19 cellular contexts compared by ENCODE assay signal in the genomic region with DNA sequence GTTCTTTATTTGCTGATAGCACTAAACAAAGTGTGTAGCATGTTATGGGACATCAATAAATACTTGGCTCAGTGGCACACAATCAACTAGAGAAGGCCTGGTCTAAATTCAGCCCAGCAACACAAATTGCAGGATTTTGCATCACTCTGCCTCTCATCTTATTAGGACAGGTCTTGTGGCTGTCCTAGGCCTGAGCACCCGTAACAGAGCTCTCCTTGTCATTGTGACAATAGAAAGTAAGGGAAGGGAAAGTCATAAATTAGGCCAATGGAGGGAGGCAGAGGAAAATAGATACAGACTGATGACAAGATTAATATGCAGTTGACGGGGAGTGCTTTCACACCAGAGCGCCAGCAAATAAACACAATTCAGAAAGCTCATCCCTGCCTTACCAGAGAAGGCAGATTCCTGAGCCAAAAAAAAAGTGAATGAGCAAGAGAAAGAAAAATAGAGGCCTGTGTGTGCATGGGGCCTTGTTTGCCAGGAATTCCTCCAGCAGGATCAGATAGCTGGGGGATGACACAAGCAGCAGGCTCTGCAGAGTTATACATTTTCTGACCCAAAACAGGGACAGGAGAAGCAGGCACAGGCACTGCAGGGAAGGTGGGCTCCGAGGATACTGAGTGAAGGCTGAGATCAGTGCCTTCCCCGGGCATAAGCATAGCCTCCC.
DNase-seq lines count a peak whose midpoint lies in the region; ATAC-seq, FAIRE-seq and TF ChIP-seq lines count a peak whose summit lies in the region.
"Had no signal": no experiment of that assay in that cellular context is flagged by ENCODE, and none has a peak within 500 bp of the region (broad histone marks: within the 10 kb centered on the region; RNA-seq: fewer than 3 reads in every experiment).

No MANE protein-coding gene starts in this region.

- FAIRE-seq in urothelium cell line (lab: Jason Lieb, UNC): no peak

- ATAC-seq in stimulated activated memory B cell treated with anti-CD40 and anti-IgM and Interleukin-4, amounts not matched to agents 10 μg/mL and 1 μg/mL and 100 μg/mL, for 72 hours: no peak
- no peak for ATAC-seq in heart left ventricle
- no peak for ATAC-seq in esophagus mucosa
- ATAC-seq: body of pancreas had no signal

- DNase-seq in CD8-positive, alpha-beta memory T cell: no peak
- DNase-seq in SJCRH30 (peak; percentile 50 to 70), kidney glomerular epithelial cell (lab: John Stamatoyannopoulos, UW) (peak; percentile 27), pons (ENCODE audit: low spot score) (peak; percentile 40), heart left ventricle (no peak), urothelium cell line (ENCODE audit: low spot score) (no peak)
- DNase-seq: activated CD4-positive, alpha-beta T cell treated with anti-CD3 and anti-CD28 coated beads, Interleukin-2, amount 50 U/mL, for 1 hour; activated naive CD4-positive, alpha-beta T cell treated with anti-CD3 and anti-CD28 coated beads for 36 hours; body of pancreas; GOT3; NCI-H2171; NCI-H82; Peyer's patch; SW 1271 had no signal

- no peak for TF ChIP-seq POLR2A in heart left ventricle (IDR thresholded peaks at IDR 0.05)

- no peaks in the 10 kb centered on the region for H3K27me3 ChIP-seq in CD8-positive, alpha-beta memory T cell (ENCODE audit: insufficient read depth, low read length, poor library complexity, severe bottlenecking)
- H3K27me3 ChIP-seq in SJCRH30 (no peaks in the 10 kb centered on the region), heart left ventricle (no peaks in the 10 kb centered on the region)
- H3K27me3 ChIP-seq: body of pancreas, Peyer's patch, right atrium auricular region had no signal

- peaks cover 0 to 2% (median 0%) of the 10 kb centered on the region in 5 donors for H3K9me3 Mint-ChIP-seq in CD8-positive, alpha-beta memory T cell
- no peaks in the 10 kb centered on the region for H3K9me3 Mint-ChIP-seq in stimulated activated memory B cell treated with anti-CD40 and anti-IgM and Interleukin-4, amounts not matched to agents 10 μg/mL and 1 μg/mL and 100 μg/mL, for 72 hours
- H3K9me3 Mint-ChIP-seq: dendritic cell treated with granulocyte-macrophage colony-stimulating factor and Interleukin-4, amounts not matched to agents 40 ng/mL and 50 ng/mL, for 4 days had no signal

- no peaks in the 10 kb centered on the region for H3K36me3 ChIP-seq in CD8-positive, alpha-beta memory T cell (ENCODE audit: insufficient read depth, low read length)
- H3K36me3 ChIP-seq in SJCRH30 (no peaks in the 10 kb centered on the region), heart left ventricle (no peaks in the 10 kb centered on the region)
- H3K36me3 ChIP-seq: Peyer's patch, right atrium auricular region had no signal

- CTCF ChIA-PET in CD8-positive, alpha-beta memory T cell (lab: Charles Lee): no interaction called here

- POLR2A ChIA-PET in CD8-positive, alpha-beta memory T cell (lab: Charles Lee): no interaction called here

- H3K27ac Mint-ChIP-seq in CD8-positive, alpha-beta memory T cell: no peak overlapping the region
- H3K27ac Mint-ChIP-seq in stimulated activated memory B cell treated with anti-CD40 and anti-IgM and Interleukin-4, amounts not matched to agents 10 μg/mL and 1 μg/mL and 100 μg/mL, for 72 hours: no peak overlapping the region
- H3K27ac Mint-ChIP-seq: activated naive CD4-positive, alpha-beta T cell treated with anti-CD3 and anti-CD28 coated beads for 36 hours; dendritic cell treated with granulocyte-macrophage colony-stimulating factor and Interleukin-4, amounts not matched to agents 40 ng/mL and 50 ng/mL, for 4 days had no signal

- H3K36me3 Mint-ChIP-seq in CD8-positive, alpha-beta memory T cell: no peaks in the 10 kb centered on the region
- no peaks in the 10 kb centered on the region for H3K36me3 Mint-ChIP-seq in stimulated activated memory B cell treated with anti-CD40 and anti-IgM and Interleukin-4, amounts not matched to agents 10 μg/mL and 1 μg/mL and 100 μg/mL, for 72 hours

- 67 to 76% (median 72%) methylated on average over 5 of the region's 5 CpGs for WGBS in heart left ventricle, 4 donors

- no peaks in the 10 kb centered on the region for H3K4me1 ChIP-seq in CD8-positive, alpha-beta memory T cell (ENCODE audit: insufficient read depth, low read length)
- H3K4me1 ChIP-seq in SJCRH30: peaks cover 62% of the 10 kb centered on the region
- H3K4me1 ChIP-seq in heart left ventricle: peaks cover 0 to 7% (median 0%) of the 10 kb centered on the region in 12 donors
- H3K4me1 ChIP-seq: body of pancreas, Peyer's patch had no signal

- peak overlapping the region; percentile 7 for H3K27ac ChIP-seq in CD8-positive, alpha-beta memory T cell (ENCODE audit: low read depth, low read length)
- H3K27ac ChIP-seq in SJCRH30 (peak overlapping the region; percentile 41), heart left ventricle (no peak overlapping the region)
- H3K27ac ChIP-seq: body of pancreas, Peyer's patch, right atrium auricular region had no signal

- TF ChIP-seq CTCF in heart left ventricle (IDR thresholded peaks at IDR 0.05): no peak

- no peaks in the 10 kb centered on the region for H3K9me3 ChIP-seq in CD8-positive, alpha-beta memory T cell (ENCODE audit: low read length)
- H3K9me3 ChIP-seq in SJCRH30 (replicated peaks): no peaks in the 10 kb centered on the region
- H3K9me3 ChIP-seq in heart left ventricle: no peaks in the 10 kb centered on the region
- H3K9me3 ChIP-seq: body of pancreas, Peyer's patch, right atrium auricular region had no signal

- H3K27me3 Mint-ChIP-seq in CD8-positive, alpha-beta memory T cell: no peaks in the 10 kb centered on the region
- no peaks in the 10 kb centered on the region for H3K27me3 Mint-ChIP-seq in stimulated activated memory B cell treated with anti-CD40 and anti-IgM and Interleukin-4, amounts not matched to agents 10 μg/mL and 1 μg/mL and 100 μg/mL, for 72 hours
- H3K27me3 Mint-ChIP-seq: dendritic cell treated with granulocyte-macrophage colony-stimulating factor and Interleukin-4, amounts not matched to agents 40 ng/mL and 50 ng/mL, for 4 days had no signal

- intact Hi-C loops in heart left ventricle (cut with DNase I): no loop called here

- H3K4me3 Mint-ChIP-seq in CD8-positive, alpha-beta memory T cell: no peak overlapping the region
- H3K4me3 Mint-ChIP-seq in stimulated activated memory B cell treated with anti-CD40 and anti-IgM and Interleukin-4, amounts not matched to agents 10 μg/mL and 1 μg/mL and 100 μg/mL, for 72 hours: no peak overlapping the region
- H3K4me3 Mint-ChIP-seq: activated naive CD4-positive, alpha-beta T cell treated with anti-CD3 and anti-CD28 coated beads for 36 hours; dendritic cell treated with granulocyte-macrophage colony-stimulating factor and Interleukin-4, amounts not matched to agents 40 ng/mL and 50 ng/mL, for 4 days had no signal

- no peak overlapping the region for H3K4me3 ChIP-seq in CD8-positive, alpha-beta memory T cell (ENCODE audit: low read length)
- H3K4me3 ChIP-seq in SJCRH30 (no peak overlapping the region), heart left ventricle (no peak overlapping the region)
- H3K4me3 ChIP-seq: body of pancreas, lung, Peyer's patch, right atrium auricular region had no signal

- no peaks in the 10 kb centered on the region for H3K4me1 Mint-ChIP-seq in CD8-positive, alpha-beta memory T cell
- H3K4me1 Mint-ChIP-seq in stimulated activated memory B cell treated with anti-CD40 and anti-IgM and Interleukin-4, amounts not matched to agents 10 μg/mL and 1 μg/mL and 100 μg/mL, for 72 hours: no peaks in the 10 kb centered on the region

Comparison
In these comparisons a context has a peak if more than half of its experiments do, and no peak if none do; other contexts are left out.
1. DNase-seq: peak in SJCRH30 (2 of 2), kidney glomerular epithelial cell (single experiment) and pons (single experiment); none in CD8-positive, alpha-beta memory T cell (0 of 5), heart left ventricle (0 of 5) and urothelium cell line (single experiment).
2. H3K27ac ChIP-seq: peak in CD8-positive, alpha-beta memory T cell (single experiment) and SJCRH30 (single experiment); none in heart left ventricle (0 of 12).